16 cellular contexts compared by ENCODE assay signal in genomic region chr9:118366228-118366627, GRCh38.
"Had no signal": no experiment of that assay in that cellular context is flagged by ENCODE, and none has a peak within 500 bp of the region (broad histone marks: within the 10 kb centered on the region; RNA-seq: fewer than 3 reads in every experiment).

No MANE protein-coding gene starts in this region.

- ATAC-seq: heart left ventricle; left lung; lower lobe of right lung; pancreas; right cardiac atrium; stimulated activated memory B cell treated with anti-CD40 and anti-IgM and Interleukin-4, amounts not matched to agents 10 μg/mL and 1 μg/mL and 100 μg/mL, for 72 hours; upper lobe of right lung had no signal

- DNase-seq: effector CD4-positive, alpha-beta T cell; endodermal cell; heart left ventricle; hypothalamus; islet precursor cell; left lung; lower lobe of right lung; midbrain; naive B cell; occipital lobe; pancreas; right cardiac atrium; stimulated activated CD4-positive, alpha-beta T cell treated with anti-CD3 and anti-CD28 coated beads, Interleukin-4, amount 100 ng/mL, for 24 hours; tibial artery; upper lobe of right lung had no signal
